Comparison of ENCODE assay signal across 8 cellular contexts in genomic region chr1:92482665-92483441, GRCh38. TPM values are rescaled to one million over a fixed set of nuclear protein-coding genes. Genes with fewer than 3 reads are reported as not detected.
DNase-seq lines count a peak whose midpoint lies in the region; ATAC-seq, FAIRE-seq and TF ChIP-seq lines count a peak whose summit lies in the region.

No MANE protein-coding gene starts in this region.

- H3K4me3 ChIP-seq in astrocyte (ENCODE audit: insufficient read depth, low read depth, low read length) (no peak overlapping the region), HepG2 (replicated peaks in 1 of 3; ENCODE audit: insufficient read depth in 1 of 3, low read depth in 2 of 3, low read length in 3 of 3) (0 out of 6 replicates have a peak overlapping the region, but pooled peaks of 1 of the 3 experiments have one; percentile 87), thymus (ENCODE audit: low read length) (peak overlapping the region; percentile 70)

- H3K36me3 ChIP-seq in astrocyte (ENCODE audit: insufficient read depth, low read length) (no peaks in the 10 kb centered on the region), HepG2 (replicated peaks in 1 of 2; ENCODE audit: control insufficient read depth in 1 of 2, insufficient read depth in 2 of 2, low read length in 2 of 2) (peaks cover 2 to 9% of the 10 kb centered on the region in 2 experiments; a peak in 4 of 5 replicates), thymus (ENCODE audit: control insufficient read depth, insufficient read depth) (peaks cover 24% of the 10 kb centered on the region)

- H3K79me2 ChIP-seq in astrocyte (ENCODE audit: insufficient read depth, low read length): no peaks in the 10 kb centered on the region
- H3K79me2 ChIP-seq in HepG2 (ENCODE audit: insufficient read depth, low read length): no peaks in the 10 kb centered on the region

- H3K27ac ChIP-seq in astrocyte (ENCODE audit: low read depth, low read length): no peak overlapping the region
- no peak overlapping the region for H3K27ac ChIP-seq in HepG2 (ENCODE audit: extremely low read length, insufficient read depth, low read length)
- peak overlapping the region; percentile 32 for H3K27ac ChIP-seq in thymus (ENCODE audit: low read depth)
- H3K27ac ChIP-seq in substantia nigra (ENCODE audit: low read depth, low read length, poor library complexity, severe bottlenecking): no peak overlapping the region

- 94% methylated on average over 35 of the region's 53 CpGs for WGBS in HepG2 (ENCODE audit: low lambda C conversion rate)
- WGBS in thymus: under 1% methylated on average over 53 of the region's 53 CpGs

- peaks cover 9% of the 10 kb centered on the region for H3K4me1 Mint-ChIP-seq in astrocyte (ENCODE audit: low read depth, unreplicated experiment)

- H3K4me2 ChIP-seq in astrocyte (ENCODE audit: low read length) (peak overlapping the region; percentile 71), HepG2 (ENCODE audit: low read depth, low read length) (0 out of 2 replicates have a peak overlapping the region, but pooled peaks have one; percentile 87)

- H3K9me3 ChIP-seq in astrocyte (ENCODE audit: insufficient read depth, low read depth, low read length) (no peaks in the 10 kb centered on the region), HepG2 (ENCODE audit: low read length) (no peaks in the 10 kb centered on the region), thymus (ENCODE audit: control insufficient read depth) (peaks cover 1% of the 10 kb centered on the region)

- ATAC-seq in HepG2: no peak
- no peak for ATAC-seq in HG03571 (IDR thresholded peaks at IDR 0.05; ENCODE audit: unreplicated experiment)

- H2AFZ ChIP-seq in astrocyte (ENCODE audit: low read depth, low read length) (peak overlapping the region; percentile 7), HepG2 (ENCODE audit: low read length) (no peak overlapping the region)

- intact Hi-C loops in HepG2 (cut with micrococcal nuclease; ENCODE audit: unreplicated experiment): no loop called here

- in situ Hi-C loops in HepG2 (cut with HindIII; ENCODE audit: extremely low pct_ligation_motif_present, low pct_unique_long_range_greater_than_20kb): loop anchor here (5.0 kb wide), 1 partner anchor 114 kb away; no protein-coding TSS in a partner anchor

- H3K4me3 Mint-ChIP-seq in astrocyte (ENCODE audit: unreplicated experiment): no peak overlapping the region

- H3K27me3 ChIP-seq in astrocyte (ENCODE audit: insufficient read depth, low read length) (peaks cover 84% of the 10 kb centered on the region), HepG2 (ENCODE audit: control insufficient read depth in 1 of 2, insufficient read depth in 2 of 2, low read length in 2 of 2) (no peaks in the 10 kb centered on the region; a peak in 2 of 5 replicates), thymus (ENCODE audit: control insufficient read depth, insufficient read depth) (no peaks in the 10 kb centered on the region)

- H4K20me1 ChIP-seq in astrocyte (ENCODE audit: insufficient read depth, low read length) (peaks cover 32% of the 10 kb centered on the region), HepG2 (ENCODE audit: insufficient read depth, low read length) (no peaks in the 10 kb centered on the region)

- H3K4me1 ChIP-seq in astrocyte (ENCODE audit: insufficient read depth, low read length) (peaks cover 36% of the 10 kb centered on the region), HepG2 (ENCODE audit: insufficient read depth, low read length) (peaks cover 24% of the 10 kb centered on the region), thymus (ENCODE audit: control insufficient read depth, insufficient read depth, low read length) (peaks cover 34% of the 10 kb centered on the region)

- FAIRE-seq in astrocyte (lab: Jason Lieb, UNC): no peak
- FAIRE-seq in HepG2 (lab: Jason Lieb, UNC): no peak

- CTCF ChIA-PET in HepG2 (lab: Yijun Ruan, JAX; ENCODE audit: low intra/inter-chr PET ratio, low total read pairs): no interaction called here

- DNase-seq in DMS 273 (lab: John Stamatoyannopoulos, UW; ENCODE audit: unreplicated experiment) (peak; percentile 52), DMS 273 treated with DMSO at 0.1 percent for 48 hours (lab: John Stamatoyannopoulos, UW) (no peak), NCI-H774 (lab: John Stamatoyannopoulos, UW) (peak; percentile 10), astrocyte (ENCODE audit: low read depth) (no peak), HepG2 (ENCODE audit: low spot score) (no peak), substantia nigra (lab: John Stamatoyannopoulos, UW) (no peak)

- no peak for TF ChIP-seq EP300 in HepG2 (IDR thresholded peaks at IDR 0.05; ENCODE audit: low read depth in 2 of 2, low read length in 2 of 2)
- no peak for TF ChIP-seq EP300 in HepG2 (CRISPR knock-in tag; IDR thresholded peaks at IDR 0.05; ENCODE audit: borderline replicate concordance)

- H3K36me3 Mint-ChIP-seq in astrocyte (ENCODE audit: low read depth, unreplicated experiment): peaks cover 9% of the 10 kb centered on the region

- no peak for TF ChIP-seq POLR2A in HepG2 (IDR thresholded peaks at IDR 0.05; ENCODE audit: insufficient read depth in 1 of 2, low read depth in 2 of 2, low read length in 2 of 2)

- H3K9ac ChIP-seq in astrocyte (ENCODE audit: low read length) (no peak overlapping the region), HepG2 (ENCODE audit: insufficient read depth, low read depth, low read length) (no peak overlapping the region)

- H3K27ac Mint-ChIP-seq in astrocyte (ENCODE audit: unreplicated experiment): no peak overlapping the region

- H3K9me3 Mint-ChIP-seq in astrocyte (ENCODE audit: unreplicated experiment): peaks cover 12% of the 10 kb centered on the region

- no peak for TF ChIP-seq RAD21 in HepG2 (CRISPR knock-in tag; IDR thresholded peaks at IDR 0.05)

- BruUV-seq in HepG2 (replicated peaks; lab: Mats Ljungman, UMichigan): no TSS peak

- TF ChIP-seq CTCF in astrocyte (IDR thresholded peaks at IDR 0.05; ENCODE audit: insufficient read depth, low read depth, low read length): no peak
- no peak for TF ChIP-seq CTCF in HepG2 (CRISPR knock-in tag; IDR thresholded peaks at IDR 0.05)

- peaks cover 73% of the 10 kb centered on the region for H3K27me3 Mint-ChIP-seq in astrocyte (ENCODE audit: low read depth, unreplicated experiment)

- POLR2A ChIA-PET in HepG2 (lab: Yijun Ruan, JAX): no interaction called here

TF ChIP-seq in HepG2, 621 proteins besides CTCF, POLR2A, EP300 and RAD21 (continues in another document):
- TF ChIP-seq ZNF451 (CRISPR knock-in tag; IDR thresholded peaks at IDR 0.05) (no peak), ZNF256 (CRISPR knock-in tag; conservative IDR thresholded peaks at IDR 0.05) (no peak)
- TF ChIP-seq, protein P1, sequence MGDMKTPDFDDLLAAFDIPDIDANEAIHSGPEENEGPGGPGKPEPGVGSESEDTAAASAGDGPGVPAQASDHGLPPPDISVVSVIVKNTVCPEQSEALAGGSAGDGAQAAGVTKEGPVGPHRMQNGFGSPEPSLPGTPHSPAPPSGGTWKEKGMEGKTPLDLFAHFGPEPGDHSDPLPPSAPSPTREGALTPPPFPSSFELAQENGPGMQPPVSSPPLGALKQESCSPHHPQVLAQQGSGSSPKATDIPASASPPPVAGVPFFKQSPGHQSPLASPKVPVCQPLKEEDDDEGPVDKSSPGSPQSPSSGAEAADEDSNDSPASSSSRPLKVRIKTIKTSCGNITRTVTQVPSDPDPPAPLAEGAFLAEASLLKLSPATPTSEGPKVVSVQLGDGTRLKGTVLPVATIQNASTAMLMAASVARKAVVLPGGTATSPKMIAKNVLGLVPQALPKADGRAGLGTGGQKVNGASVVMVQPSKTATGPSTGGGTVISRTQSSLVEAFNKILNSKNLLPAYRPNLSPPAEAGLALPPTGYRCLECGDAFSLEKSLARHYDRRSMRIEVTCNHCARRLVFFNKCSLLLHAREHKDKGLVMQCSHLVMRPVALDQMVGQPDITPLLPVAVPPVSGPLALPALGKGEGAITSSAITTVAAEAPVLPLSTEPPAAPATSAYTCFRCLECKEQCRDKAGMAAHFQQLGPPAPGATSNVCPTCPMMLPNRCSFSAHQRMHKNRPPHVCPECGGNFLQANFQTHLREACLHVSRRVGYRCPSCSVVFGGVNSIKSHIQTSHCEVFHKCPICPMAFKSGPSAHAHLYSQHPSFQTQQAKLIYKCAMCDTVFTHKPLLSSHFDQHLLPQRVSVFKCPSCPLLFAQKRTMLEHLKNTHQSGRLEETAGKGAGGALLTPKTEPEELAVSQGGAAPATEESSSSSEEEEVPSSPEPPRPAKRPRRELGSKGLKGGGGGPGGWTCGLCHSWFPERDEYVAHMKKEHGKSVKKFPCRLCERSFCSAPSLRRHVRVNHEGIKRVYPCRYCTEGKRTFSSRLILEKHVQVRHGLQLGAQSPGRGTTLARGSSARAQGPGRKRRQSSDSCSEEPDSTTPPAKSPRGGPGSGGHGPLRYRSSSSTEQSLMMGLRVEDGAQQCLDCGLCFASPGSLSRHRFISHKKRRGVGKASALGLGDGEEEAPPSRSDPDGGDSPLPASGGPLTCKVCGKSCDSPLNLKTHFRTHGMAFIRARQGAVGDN (CRISPR knock-in tag; IDR thresholded peaks at IDR 0.05): no peak

RNA-seq across cellular contexts. Expression of gene GFI1, which starts 3.9 kb away (rescaled TPM):
- 0.48 and 0.89 TPM in 2 replicates for total RNA-seq in astrocyte
- total RNA-seq in HepG2 (2016; rRNA removed; fragmentation: Illumina TruSeq; extraction: Trizol): 10.0 and 10.3 TPM in 2 replicates
- total RNA-seq in HepG2 (2016; cell fraction: cytosol; rRNA removed; fragmentation: Illumina TruSeq; extraction: Trizol; ENCODE audit: low read depth): 2.2 and 2.4 TPM in 2 replicates
- 7.8 and 10.1 TPM in 2 replicates for total RNA-seq in HepG2 (2016; cell fraction: insoluble cytoplasmic fraction; rRNA removed; fragmentation: Illumina TruSeq; extraction: Trizol)
- total RNA-seq in HepG2 (2016; cell fraction: membrane; rRNA removed; fragmentation: Illumina TruSeq; extraction: Trizol): 7.6 and 8.3 TPM in 2 replicates
- total RNA-seq in HepG2 (2016; cell fraction: nucleus; rRNA removed; fragmentation: Illumina TruSeq; extraction: Trizol): 8.2 and 9.3 TPM in 2 replicates
- polyA plus RNA-seq in HepG2 (2011; rRNA removed): 8.7 and 10.5 TPM in 2 replicates
- 6.4 and 8.9 TPM in 2 replicates for polyA plus RNA-seq in HepG2 (2011; cell fraction: cytosol; rRNA removed)
- polyA plus RNA-seq in HepG2 (2011; cell fraction: nucleus; rRNA removed): 20.6 and 24.5 TPM in 2 replicates
- 5.6 and 9.4 TPM in 2 replicates for polyA plus RNA-seq in HepG2 (2012)
- 1.7 and 1.8 TPM in 2 replicates for polyA plus RNA-seq in HepG2 (2016; cell fraction: cytosol; fragmentation: Illumina TruSeq; extraction: Trizol; ENCODE audit: low read depth)
- polyA plus RNA-seq in HepG2 (2016; cell fraction: insoluble cytoplasmic fraction; fragmentation: Illumina TruSeq; extraction: Trizol; ENCODE audit: low read depth): 9.4 and 11.2 TPM in 2 replicates
- 5.1 and 6.1 TPM in 2 replicates for polyA plus RNA-seq in HepG2 (2016; cell fraction: membrane; fragmentation: Illumina TruSeq; extraction: Trizol; ENCODE audit: low read depth)
- 17.1 and 17.5 TPM in 2 replicates for polyA plus RNA-seq in HepG2 (2016; cell fraction: nucleus; fragmentation: Illumina TruSeq; extraction: Trizol; ENCODE audit: insufficient read depth, low read depth)
- 1.0 and 21.8 TPM in 2 replicates for polyA minus RNA-seq in HepG2 (2011; rRNA and poly(A)+ RNA removed; ENCODE audit: low replicate concordance)
- 6.8 and 9.8 TPM in 2 replicates for polyA minus RNA-seq in HepG2 (2011; cell fraction: cytosol; rRNA and poly(A)+ RNA removed)
- 14.0 and 15.8 TPM in 2 replicates for polyA minus RNA-seq in HepG2 (2011; cell fraction: nucleus; rRNA and poly(A)+ RNA removed)
- 12.6 TPM for polyA plus RNA-seq in thymus

Comparison
In these comparisons a context has a peak if more than half of its experiments do, and no peak if none do; other contexts are left out.
1. DNase-seq: peak in DMS 273 (single experiment) and NCI-H774 (single experiment); none in DMS 273 treated with DMSO at 0.1 percent for 48 hours (single experiment), astrocyte (single experiment), HepG2 (single experiment) and substantia nigra (0 of 49).